ENCODE assay signal across 8 cellular contexts in the genomic region with DNA sequence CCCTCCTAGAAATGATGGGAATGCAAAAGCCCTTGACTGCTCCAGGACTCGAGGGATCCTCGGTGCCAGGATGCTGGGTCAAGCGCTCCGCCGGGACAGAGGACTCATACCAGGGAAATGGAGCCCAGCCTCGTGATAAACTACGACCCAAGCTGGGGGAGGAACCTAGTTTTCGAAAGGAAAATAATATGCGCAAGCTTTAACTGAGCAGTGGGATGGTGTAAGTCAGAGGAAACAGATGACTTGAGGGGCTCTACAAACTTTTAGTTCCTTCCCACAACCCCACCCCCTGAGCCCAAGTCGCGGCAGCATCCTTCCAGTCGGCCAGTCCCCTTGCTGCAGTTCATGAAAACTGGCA. TPM values are rescaled to one million over a fixed set of nuclear protein-coding genes. Genes with fewer than 3 reads are reported as not detected.
A peak's percentile ranks its signal among the peaks of the same experiment; 100 is the strongest.
DNase-seq lines count a peak whose midpoint lies in the region; ATAC-seq and TF ChIP-seq lines count a peak whose summit lies in the region.

No MANE protein-coding gene starts in this region.

- peak overlapping the region; percentile 100 for H3K27ac Mint-ChIP-seq in nephron progenitor cell

- H3K4me3 ChIP-seq in GM08714 (ENCODE audit: low read length), result peak overlapping the region; percentile 73; the same call in 1 of the 2 replicates
- peak overlapping the region; percentile 89 for H3K4me3 ChIP-seq in choroid plexus epithelial cell (ENCODE audit: low read depth, low read length)

- ATAC-seq in GM21390 (IDR thresholded peaks at IDR 0.05; ENCODE audit: unreplicated experiment), result peak; percentile 31

- H3K27me3 Mint-ChIP-seq in nephron progenitor cell (ENCODE audit: low read depth, poor library complexity), result peaks cover 2% of the 10 kb centered on the region

- peak overlapping the region; percentile 98 for H3K4me3 Mint-ChIP-seq in nephron progenitor cell

- peaks cover 35% of the 10 kb centered on the region for H3K36me3 Mint-ChIP-seq in nephron progenitor cell (ENCODE audit: low read depth)

- H3K4me1 Mint-ChIP-seq in nephron progenitor cell, result peaks cover 36% of the 10 kb centered on the region

- in situ Hi-C loops in GM13976 (cut with MboI; ENCODE audit: low sequenced_read_pairs, unreplicated experiment), result no loop called here

- TF ChIP-seq CTCF in choroid plexus epithelial cell (conservative IDR thresholded peaks at IDR 0.05; ENCODE audit: low read depth, low read length) (no peak), nephron progenitor cell (IDR thresholded peaks at IDR 0.05) (no peak), GM13976 (IDR thresholded peaks at IDR 0.05; ENCODE audit: borderline replicate concordance, control extremely low read depth, extremely low read depth, insufficient read depth, missing control alignments) (no peak)

- DNase-seq in Kasumi-1 (lab: John Stamatoyannopoulos, UW) (peak; percentile 71 to 78), choroid plexus epithelial cell (ENCODE audit: low read depth) (no peak), nephron progenitor cell (no peak), A172 (ENCODE audit: low spot score) (no peak), GM13976 (ENCODE audit: low spot score) (no peak), OCI-M1 (lab: John Stamatoyannopoulos, UW) (no peak)

- H3K9me3 Mint-ChIP-seq in nephron progenitor cell, result no peaks in the 10 kb centered on the region

RNA-seq across cellular contexts. Expression of a gene that starts 0.7 kb away (rescaled TPM):
- total RNA-seq in A172 (2014; rRNA removed; shearing (Covaris generic)), result 77.8 and 84.0 TPM in 2 replicates

Comparison
In these comparisons a context has a peak if more than half of its experiments do, and no peak if none do; other contexts are left out.
1. DNase-seq: peak in Kasumi-1 (2 of 2); none in choroid plexus epithelial cell (single experiment), nephron progenitor cell (single experiment), A172 (single experiment), GM13976 (single experiment) and OCI-M1 (single experiment).